In the genomic region with DNA sequence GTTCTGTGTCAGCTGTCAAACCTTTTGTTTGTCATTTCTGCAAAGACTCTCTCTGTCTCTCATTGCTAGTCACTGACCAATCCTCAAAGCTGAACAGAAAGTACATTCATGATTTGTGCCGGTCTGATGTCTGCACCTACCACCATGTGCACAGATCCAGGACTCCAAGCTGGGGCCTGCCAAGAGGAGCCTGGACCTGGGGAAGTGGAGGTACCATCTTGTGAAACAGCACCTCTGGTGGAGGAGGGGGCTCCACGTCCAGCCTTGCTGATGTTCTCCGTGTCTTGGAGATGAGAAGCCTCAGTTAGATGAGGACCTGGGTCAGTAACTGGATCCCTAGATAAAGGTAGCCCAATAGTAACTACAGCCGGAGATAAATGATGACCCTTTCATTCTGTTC, we compare ENCODE assay signal across 31 cellular contexts.
"Had no signal": no experiment of that assay in that cellular context is flagged by ENCODE, and none has a peak within 500 bp of the region (broad histone marks: within the 10 kb centered on the region; RNA-seq: fewer than 3 reads in every experiment).

No MANE protein-coding gene starts in this region.

- H3K36me3 ChIP-seq: heart right ventricle, left lung, lower lobe of right lung, neural progenitor cell, pancreas, prostate gland, sigmoid colon, suprapubic skin, thoracic aorta, tibial artery, upper lobe of right lung, uterus had no signal

- DNase-seq: heart right ventricle; kidney glomerular epithelial cell; left cardiac atrium; left lung; lower lobe of right lung; mammary epithelial cell; mesenchymal stem cell; naive B cell; natural killer cell; nephron progenitor cell; pancreas; posterior cingulate gyrus; retina; right cardiac atrium; sigmoid colon; stimulated activated CD4-positive, alpha-beta T cell treated with anti-CD3 and anti-CD28 coated beads, Interleukin-12 subunit alpha, Interleukin-12 subunit beta, amount 100 ng/mL, for 4 hours; stimulated activated CD4-positive, alpha-beta T cell treated with anti-CD3 and anti-CD28 coated beads, Interleukin-15, amount 100 ng/mL, for 24 hours; stimulated activated CD4-positive, alpha-beta T cell treated with anti-CD3 and anti-CD28 coated beads, Interleukin-2, amount 100 ng/mL, for 24 hours; stimulated activated CD4-positive, alpha-beta T cell treated with anti-CD3 and anti-CD28 coated beads, Interleukin-4, amount 100 ng/mL, for 1 hour; stimulated activated naive B cell treated with anti-CD40 and anti-IgM and Interleukin-4, amounts not matched to agents 10 μg/mL and 1 μg/mL and 100 μg/mL, for 72 hours; tibial artery; trophoblast cell; upper lobe of right lung; uterus had no signal

- FAIRE-seq: keratinocyte, pancreas had no signal

- H3K27ac ChIP-seq: heart right ventricle, hepatocyte, left lung, lower lobe of right lung, neural progenitor cell, prostate gland, sigmoid colon, suprapubic skin, thoracic aorta, tibial artery, upper lobe of right lung, uterus had no signal

- H3K4me1 ChIP-seq: left lung, neural progenitor cell, prostate gland, sigmoid colon, suprapubic skin, uterus had no signal

- H3K27me3 ChIP-seq: hepatocyte, left lung, neural progenitor cell, pancreas, sigmoid colon, suprapubic skin, tibial artery, upper lobe of right lung, uterus had no signal

- H3K9me3 ChIP-seq: left lung, lower lobe of right lung, prostate gland, sigmoid colon, thoracic aorta, tibial artery, uterus had no signal

- H3K4me2 ChIP-seq: hepatocyte, neural progenitor cell, smooth muscle cell had no signal

- H3K4me3 ChIP-seq: heart right ventricle, hepatocyte, left lung, lower lobe of right lung, neural progenitor cell, pancreas, prostate gland, sigmoid colon, smooth muscle cell, suprapubic skin, thoracic aorta, tibial artery, upper lobe of right lung, uterus had no signal

- H3K9ac ChIP-seq: neural progenitor cell had no signal

- H2AFZ ChIP-seq: hepatocyte, neural progenitor cell had no signal
